In the genomic region with DNA sequence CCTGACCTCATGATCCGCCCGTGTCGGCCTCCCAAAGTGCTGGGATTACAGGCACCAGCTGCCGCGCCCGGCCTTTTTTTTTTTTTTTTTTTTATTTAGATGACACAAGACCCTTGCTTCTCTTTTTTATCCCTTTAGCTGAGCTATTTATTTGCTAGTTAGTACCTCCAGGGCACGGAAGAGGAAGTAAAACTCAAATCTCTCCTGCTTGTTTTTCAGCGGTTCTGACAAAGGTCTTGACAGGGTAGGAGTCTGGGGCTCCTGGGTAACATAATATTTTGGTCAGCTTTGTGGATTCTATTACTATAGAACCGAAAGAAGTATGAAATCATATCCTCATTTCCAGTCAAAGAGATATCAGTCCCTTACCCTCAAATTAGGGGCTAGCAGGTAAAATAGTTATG, we compare ENCODE assay signal across 9 cellular contexts. TPM values are rescaled to one million over a fixed set of nuclear protein-coding genes. Genes with fewer than 3 reads are reported as not detected.
DNase-seq lines count a peak whose midpoint lies in the region; ATAC-seq and TF ChIP-seq lines count a peak whose summit lies in the region.
"Had no signal": no experiment of that assay in that cellular context is flagged by ENCODE, and none has a peak within 500 bp of the region (broad histone marks: within the 10 kb centered on the region; RNA-seq: fewer than 3 reads in every experiment).

No MANE protein-coding gene starts in this region.

- ATAC-seq in GM19395 (IDR thresholded peaks at IDR 0.05; ENCODE audit: unreplicated experiment): peak; percentile 89
- ATAC-seq in HG03103 (IDR thresholded peaks at IDR 0.05; ENCODE audit: low read depth, unreplicated experiment): peak; percentile 86
- peak; percentile 78 for ATAC-seq in T-helper 17 cell

- peaks cover 0 to 2% of the 10 kb centered on the region in 2 donors for H3K4me1 ChIP-seq in neuronal stem cell (ENCODE audit: control insufficient read depth in 2 of 2, insufficient read depth in 1 of 2, low read depth in 1 of 2, low read length in 2 of 2)

- TF ChIP-seq CTCF in osteocyte (IDR thresholded peaks at IDR 0.05): no peak

- H3K27ac Mint-ChIP-seq in T-helper 17 cell: no peak overlapping the region
- H3K27ac Mint-ChIP-seq in osteocyte (ENCODE audit: unreplicated experiment): no peak overlapping the region

- H3K27me3 ChIP-seq in neuronal stem cell (ENCODE audit: control insufficient read depth in 3 of 3, insufficient read depth in 3 of 3, low read depth in 1 of 3, low read length in 3 of 3): peaks cover 0 to 9% (median 0%) of the 10 kb centered on the region in 3 experiments

- no peaks in the 10 kb centered on the region for H3K36me3 ChIP-seq in neuronal stem cell (replicated peaks in 1 of 2; ENCODE audit: control insufficient read depth in 2 of 2, insufficient read depth in 2 of 2, low read length in 2 of 2)

- no peak overlapping the region for H2BK120ac ChIP-seq in neuronal stem cell (ENCODE audit: low read depth, low read length)

- H2BK5ac ChIP-seq in neuronal stem cell (ENCODE audit: low read length): no peak overlapping the region

- DNase-seq in CD1c-positive myeloid dendritic cell (ENCODE audit: extremely low spot score) (peak; percentile 95), T-helper 17 cell (no peak), osteocyte (ENCODE audit: extremely low spot score, unreplicated experiment) (no peak), foreskin melanocyte (no peak), neuronal stem cell (ENCODE audit: low spot score) (no peak), SW 1271 (lab: John Stamatoyannopoulos, UW) (no peak)

- no peak overlapping the region for H2BK12ac ChIP-seq in neuronal stem cell (ENCODE audit: low read length)

- H3K27me3 Mint-ChIP-seq in T-helper 17 cell: peaks cover 59% of the 10 kb centered on the region
- H3K27me3 Mint-ChIP-seq in osteocyte (ENCODE audit: unreplicated experiment): peaks cover 24% of the 10 kb centered on the region

- no peak overlapping the region for H3K4me3 ChIP-seq in neuronal stem cell (ENCODE audit: low read length in 2 of 2)

- H3K9me3 Mint-ChIP-seq in osteocyte (ENCODE audit: unreplicated experiment): no peaks in the 10 kb centered on the region
- H3K9me3 Mint-ChIP-seq: neural crest cell had no signal

- no peak overlapping the region for H2AK5ac ChIP-seq in neuronal stem cell (ENCODE audit: low read depth, low read length)

- no CpG with 5 or more reads among the region's 9 CpGs for WGBS in neuronal stem cell (ENCODE audit: extremely low coverage in 2 of 2, insufficient read length in 2 of 2, insufficient replicate concordance in 1 of 2), 2 donors

- no peak overlapping the region for H3K18ac ChIP-seq in neuronal stem cell (ENCODE audit: low read length)

- H3K4me3 Mint-ChIP-seq in T-helper 17 cell (no peak overlapping the region), osteocyte (ENCODE audit: unreplicated experiment) (no peak overlapping the region)
- H3K4me3 Mint-ChIP-seq: neural crest cell had no signal

- H3K79me1 ChIP-seq in neuronal stem cell (ENCODE audit: low read depth, low read length): no peaks in the 10 kb centered on the region

- H3K4ac ChIP-seq in neuronal stem cell (ENCODE audit: low read length): no peak overlapping the region

- H3K36me3 Mint-ChIP-seq in T-helper 17 cell (ENCODE audit: low read depth) (peaks cover 5% of the 10 kb centered on the region), osteocyte (ENCODE audit: unreplicated experiment) (no peaks in the 10 kb centered on the region)

- H3K9me3 ChIP-seq in T-helper 17 cell (ENCODE audit: control insufficient read depth, low read length, poor library complexity, severe bottlenecking) (no peaks in the 10 kb centered on the region), neuronal stem cell (replicated peaks in 1 of 2; ENCODE audit: control insufficient read depth in 2 of 2, insufficient read depth in 1 of 2, low read depth in 1 of 2, low read length in 2 of 2) (no peaks in the 10 kb centered on the region)

- no peak overlapping the region for H4K8ac ChIP-seq in neuronal stem cell (ENCODE audit: low read depth, low read length)

- H3K14ac ChIP-seq in neuronal stem cell (ENCODE audit: low read length): no peak overlapping the region

- H3K23ac ChIP-seq in neuronal stem cell (ENCODE audit: low read depth, low read length, poor library complexity): no peak overlapping the region

- H4K91ac ChIP-seq in neuronal stem cell (ENCODE audit: low read depth, low read length, poor library complexity): no peak overlapping the region

- H2AFZ ChIP-seq in neuronal stem cell (ENCODE audit: low read length): no peak overlapping the region

- H3K9ac ChIP-seq in neuronal stem cell (ENCODE audit: low read depth, low read length, poor library complexity): no peak overlapping the region

- no peak overlapping the region for H3K27ac ChIP-seq in neuronal stem cell (replicated peaks; ENCODE audit: low read length)

- no peak overlapping the region for H3K4me2 ChIP-seq in neuronal stem cell (ENCODE audit: insufficient read depth, low read length, poor library complexity, severe bottlenecking)

- no peak overlapping the region for H2BK15ac ChIP-seq in neuronal stem cell (ENCODE audit: low read length)

- H3K4me1 Mint-ChIP-seq in T-helper 17 cell (peaks cover 9% of the 10 kb centered on the region), osteocyte (ENCODE audit: unreplicated experiment) (no peaks in the 10 kb centered on the region)

RNA-seq across cellular contexts. Expression of a gene that starts 44.0 kb away (rescaled TPM):
- total RNA-seq in T-helper 17 cell: under 1 TPM in 1 of 2 donors, not detected in 1; 0.70 TPM
- 58.4 and 63.6 TPM in 2 replicates for total RNA-seq in osteocyte
- 60.7 TPM for polyA plus RNA-seq in neuronal stem cell (2013, experiment 1 of 2)
- polyA plus RNA-seq in neuronal stem cell (2013, experiment 2 of 2): 60.9 TPM

Comparison
In these comparisons a context has a peak if more than half of its experiments do, and no peak if none do; other contexts are left out.
1. RNA of a gene that starts 44.0 kb away (total RNA-seq): 58.4 to 63.6 TPM in osteocyte; 0.70 TPM in T-helper 17 cell; every median in the first group is over 10 times any median in the second.
2. Peak in every context shown above with its lines, with median percentiles within 50 percentile points of each other: ATAC-seq.